In genomic region chr4:51894246-51894645, GRCh38 we compare ENCODE assay signal across 15 cellular contexts. TPM values are rescaled to one million over a fixed set of nuclear protein-coding genes. Genes with fewer than 3 reads are reported as not detected.
DNase-seq lines count a peak whose midpoint lies in the region; ATAC-seq and TF ChIP-seq lines count a peak whose summit lies in the region.
"Had no signal": no experiment of that assay in that cellular context is flagged by ENCODE, and none has a peak within 500 bp of the region (broad histone marks: within the 10 kb centered on the region; RNA-seq: fewer than 3 reads in every experiment).

No MANE protein-coding gene starts in this region.

- H3K27ac ChIP-seq in A673 (ENCODE audit: low read depth, low read length, poor library complexity, severe bottlenecking) (no peak overlapping the region), GM23248 (no peak overlapping the region), trophoblast cell (ENCODE audit: low read depth, low read length) (no peak overlapping the region)
- H3K27ac ChIP-seq: coronary artery, left ventricle myocardium inferior had no signal

- H3K4me3 ChIP-seq in A673 (ENCODE audit: low read depth, low read length, poor library complexity, severe bottlenecking) (no peak overlapping the region), GM23248 (no peak overlapping the region), adipocyte (ENCODE audit: low read length) (no peak overlapping the region), trophoblast cell (ENCODE audit: low read depth, low read length) (no peak overlapping the region)
- H3K4me3 ChIP-seq: coronary artery, esophagus squamous epithelium, left ventricle myocardium inferior had no signal

- H2BK120ac ChIP-seq in trophoblast cell (ENCODE audit: insufficient read depth, low read length, poor library complexity), result no peak overlapping the region

- H3K9me3 ChIP-seq in A673 (ENCODE audit: low read depth, low read length, poor library complexity, severe bottlenecking) (no peaks in the 10 kb centered on the region), GM23248 (ENCODE audit: low read depth) (no peaks in the 10 kb centered on the region), adipocyte (ENCODE audit: control insufficient read depth, low read length) (no peaks in the 10 kb centered on the region), trophoblast cell (ENCODE audit: insufficient read depth, low read depth, low read length) (no peaks in the 10 kb centered on the region)
- H3K9me3 ChIP-seq: esophagus squamous epithelium, left ventricle myocardium inferior had no signal

- H3K23ac ChIP-seq in trophoblast cell (ENCODE audit: low read length), result no peak overlapping the region

- no peaks in the 10 kb centered on the region for H3K9me2 ChIP-seq in GM23248 (ENCODE audit: insufficient read depth)

- no peak overlapping the region for H2AK5ac ChIP-seq in trophoblast cell (ENCODE audit: low read length)

- CTCF ChIA-PET in A673 (lab: Charles Lee), result no interaction called here

- H2AFZ ChIP-seq in GM23248, result no peak overlapping the region
- no peak overlapping the region for H2AFZ ChIP-seq in trophoblast cell (ENCODE audit: insufficient read depth, low read length, poor library complexity)

- H3K27me3 ChIP-seq in A673 (replicated peaks; ENCODE audit: insufficient read depth, low read depth, low read length, poor library complexity) (no peaks in the 10 kb centered on the region), GM23248 (replicated peaks; ENCODE audit: insufficient read depth) (no peaks in the 10 kb centered on the region), adipocyte (replicated peaks; ENCODE audit: control insufficient read depth, insufficient read depth, low read length) (no peaks in the 10 kb centered on the region), trophoblast cell (ENCODE audit: insufficient read depth, low read length) (no peaks in the 10 kb centered on the region)
- H3K27me3 ChIP-seq: esophagus squamous epithelium had no signal

- no peaks in the 10 kb centered on the region for H3K79me1 ChIP-seq in trophoblast cell (ENCODE audit: low read length)

- no peak overlapping the region for H3K4me2 ChIP-seq in GM23248 (ENCODE audit: unreplicated experiment)
- no peak overlapping the region for H3K4me2 ChIP-seq in trophoblast cell (ENCODE audit: low read length)

- no peaks in the 10 kb centered on the region for H3F3A ChIP-seq in GM23248 (ENCODE audit: insufficient read depth)

- H4K8ac ChIP-seq in trophoblast cell (ENCODE audit: low read depth, low read length), result no peak overlapping the region

- no TSS peak for BruUV-seq in A673 (replicated peaks; lab: Mats Ljungman, UMichigan)

- no peak overlapping the region for H4K91ac ChIP-seq in trophoblast cell (ENCODE audit: low read depth, low read length)

- no peak overlapping the region for H4K12ac ChIP-seq in trophoblast cell (ENCODE audit: low read depth, low read length)

- ATAC-seq in GM19328 (IDR thresholded peaks at IDR 0.05; ENCODE audit: unreplicated experiment), result no peak
- ATAC-seq: naive thymus-derived CD8-positive, alpha-beta T cell; right cardiac atrium had no signal

- POLR2A ChIA-PET in A673 (lab: Charles Lee; ENCODE audit: low non-redundant PET), result no interaction called here

- no peaks in the 10 kb centered on the region for H4K20me1 ChIP-seq in GM23248 (ENCODE audit: insufficient read depth)

- TF ChIP-seq CTCF in A673 (conservative IDR thresholded peaks at IDR 0.05; ENCODE audit: low read depth, low read length), result no peak

- H3K9ac ChIP-seq in GM23248, result no peak overlapping the region
- no peak overlapping the region for H3K9ac ChIP-seq in adipocyte (ENCODE audit: low read length)
- no peak overlapping the region for H3K9ac ChIP-seq in trophoblast cell (ENCODE audit: low read length)

- DNase-seq in A673 (ENCODE audit: low spot score) (peak; percentile 6), GM23248 (peak; percentile 44), adipocyte (ENCODE audit: low read depth) (peak; percentile 33), iris pigment epithelial cell (ENCODE audit: low read depth) (peak; percentile 55), anterior cingulate cortex (lab: John Stamatoyannopoulos, UW) (no peak), trophoblast cell (no peak)
- no peak for DNase-seq in stimulated activated CD8-positive, alpha-beta memory T cell treated with anti-CD3 and anti-CD28 coated beads, Interleukin-4, amount 100 ng/mL, for 48 hours
- DNase-seq: esophagus squamous epithelium; left ventricle myocardium inferior; naive thymus-derived CD8-positive, alpha-beta T cell; NCI-H1092; right cardiac atrium; SHP77 treated with DMSO at 0.1 percent for 48 hours had no signal

- H2BK12ac ChIP-seq in trophoblast cell (ENCODE audit: low read length), result no peak overlapping the region

- H3K4ac ChIP-seq in trophoblast cell (ENCODE audit: low read depth, low read length), result no peak overlapping the region

- no peaks in the 10 kb centered on the region; the same call in 1 of the 2 replicates for H3K79me2 ChIP-seq in GM23248 (ENCODE audit: insufficient read depth)
- H3K79me2 ChIP-seq in trophoblast cell (ENCODE audit: control insufficient read depth, insufficient read depth, low read length, poor library complexity), result no peaks in the 10 kb centered on the region

- H3K18ac ChIP-seq in trophoblast cell (ENCODE audit: low read length), result no peak overlapping the region

- H3K36me3 ChIP-seq in A673 (ENCODE audit: insufficient read depth, low read length, poor library complexity, severe bottlenecking) (no peaks in the 10 kb centered on the region), GM23248 (ENCODE audit: low read depth) (peaks cover 32% of the 10 kb centered on the region; the same call in 1 of the 2 replicates), adipocyte (ENCODE audit: control insufficient read depth, insufficient read depth, low read length, severe bottlenecking) (peaks cover 47% of the 10 kb centered on the region), trophoblast cell (ENCODE audit: control insufficient read depth in 1 of 2, insufficient read depth in 2 of 2, low read length in 2 of 2) (peaks cover 1 to 8% of the 10 kb centered on the region in 2 experiments)

- intact Hi-C loops in A673 (cut with micrococcal nuclease; ENCODE audit: unreplicated experiment), result no loop called here

- H2BK5ac ChIP-seq in trophoblast cell (ENCODE audit: low read depth, low read length, poor library complexity), result no peak overlapping the region

- in situ Hi-C loops in GM23248 (cut with MboI), result loop anchor here (10.0 kb wide), 1 partner anchor 131 kb away; the partner anchor contains the start of gene LRRC66

- no peak overlapping the region for H3K14ac ChIP-seq in trophoblast cell (ENCODE audit: low read length)

- H3K4me1 ChIP-seq in A673 (ENCODE audit: insufficient read depth, low read length, poor library complexity, severe bottlenecking) (no peaks in the 10 kb centered on the region), GM23248 (ENCODE audit: insufficient read depth) (peaks cover 12% of the 10 kb centered on the region), adipocyte (ENCODE audit: control insufficient read depth, insufficient read depth, low read length) (peaks cover 24% of the 10 kb centered on the region), trophoblast cell (ENCODE audit: control insufficient read depth in 1 of 2, insufficient read depth in 2 of 2, low read length in 2 of 2) (no peaks in the 10 kb centered on the region)

RNA-seq across cellular contexts. Expression of gene DCUN1D4, which starts 51.3 kb away (rescaled TPM):
- total RNA-seq in A673 (2021), result 21.5 and 31.7 TPM in 2 replicates
- total RNA-seq in GM23248 (2014; rRNA removed; shearing (Covaris generic)), result 33.2 and 47.9 TPM in 2 replicates
- 46.8 TPM in 2 replicates for polyA plus RNA-seq in GM23248 (2016; fragmentation: Nextera tagmentation; extraction: Ambion mirVana)
- 11.5 and 11.7 TPM in 2 replicates for polyA plus RNA-seq in trophoblast cell (2013)

Comparison
In these comparisons a context has a peak if more than half of its experiments do, and no peak if none do; other contexts are left out.
1. DNase-seq: peak in A673 (single experiment), GM23248 (single experiment), adipocyte (single experiment) and iris pigment epithelial cell (single experiment); none in anterior cingulate cortex (0 of 58), trophoblast cell (0 of 2) and stimulated activated CD8-positive, alpha-beta memory T cell treated with anti-CD3 and anti-CD28 coated beads, Interleukin-4, amount 100 ng/mL, for 48 hours (single experiment).